In genomic region chr2:196403471-196403870, GRCh38 we compare ENCODE assay signal across 15 cellular contexts.
DNase-seq lines count a peak whose midpoint lies in the region; ATAC-seq and TF ChIP-seq lines count a peak whose summit lies in the region.
"Had no signal": no experiment of that assay in that cellular context is flagged by ENCODE, and none has a peak within 500 bp of the region (broad histone marks: within the 10 kb centered on the region; RNA-seq: fewer than 3 reads in every experiment).

No MANE protein-coding gene starts in this region.

- no peaks in the 10 kb centered on the region for H3K27me3 ChIP-seq in heart right ventricle
- no peaks in the 10 kb centered on the region for H3K27me3 ChIP-seq in tibial artery
- H3K27me3 ChIP-seq: pancreas, upper lobe of left lung had no signal

- 30 to 47% methylated on average over 1 of the region's 1 CpG for WGBS in heart right ventricle, 2 donors

- intact Hi-C loops in heart right ventricle (cut with DNase I): loop anchor here in 1 of 10 donors (5.0 kb wide), 2 partner anchors 36 to 44 kb away; no protein-coding TSS in a partner anchor
- intact Hi-C loops in left cardiac atrium (cut with DNase I): no loop called here
- intact Hi-C loops in tibial artery (cut with DNase I; ENCODE audit: low total_unique reads): no loop called here

- peak in 2 of 8 donors; percentile 28 to 29 for ATAC-seq in heart right ventricle
- no peak for ATAC-seq in left cardiac atrium
- ATAC-seq in GM18519 (IDR thresholded peaks at IDR 0.05; ENCODE audit: low FRiP score, unreplicated experiment): no peak
- no peak for ATAC-seq in activated CD4-positive, CD25-positive, alpha-beta regulatory T cell treated with anti-CD3 and anti-CD28 coated beads, Interleukin-2, amount 50 U/mL, for 24 hours
- ATAC-seq: pancreas had no signal

- H3K4me1 ChIP-seq in heart right ventricle: peaks cover 7 to 65% (median 45%) of the 10 kb centered on the region in 9 donors
- peaks cover 0 to 13% (median 4%) of the 10 kb centered on the region in 4 donors for H3K4me1 ChIP-seq in tibial artery

- H3K4me3 ChIP-seq in heart right ventricle (no peak overlapping the region), fibroblast of the aortic adventitia (ENCODE audit: low read depth, low read length) (no peak overlapping the region), tibial artery (no peak overlapping the region)
- H3K4me3 ChIP-seq: pancreas, upper lobe of left lung had no signal

- H3K9me3 ChIP-seq in heart right ventricle (no peaks in the 10 kb centered on the region), tibial artery (no peaks in the 10 kb centered on the region)
- H3K9me3 ChIP-seq: pancreas, upper lobe of left lung had no signal

- TF ChIP-seq CTCF in heart right ventricle (IDR thresholded peaks at IDR 0.05): no peak
- no peak for TF ChIP-seq CTCF in fibroblast of the aortic adventitia (IDR thresholded peaks at IDR 0.05; ENCODE audit: insufficient read depth, low read length)
- TF ChIP-seq CTCF in tibial artery (IDR thresholded peaks at IDR 0.05): no peak

- H3K36me3 ChIP-seq in heart right ventricle (no peaks in the 10 kb centered on the region), tibial artery (no peaks in the 10 kb centered on the region)
- H3K36me3 ChIP-seq: pancreas, upper lobe of left lung had no signal

- H3K27ac ChIP-seq in heart right ventricle: peak overlapping the region in 7 of 10 donors; percentile 2 to 61 (median 35)
- no peak overlapping the region for H3K27ac ChIP-seq in tibial artery
- H3K27ac ChIP-seq: pancreas had no signal

- DNase-seq in heart right ventricle (no peak), left cardiac atrium (no peak), amniotic epithelial cell (ENCODE audit: low read depth) (peak; percentile 33), fibroblast of the aortic adventitia (ENCODE audit: low read depth) (peak; percentile 71), smooth muscle cell of the brain vasculature (ENCODE audit: low read depth, low spot score) (peak; percentile 57), tibial artery (no peak)
- DNase-seq: ACHN; activated B cell treated with CpG ODN at 0.5 μM for 24 hours; activated T-cell treated with anti-CD3 and anti-CD28 coated beads for 4 hours; NCI-H1930; NK-92 treated with Interleukin-12 subunit alpha and Interleukin-12 subunit beta, amount 100 ng/mL, for 24 hours; pancreas; upper lobe of left lung had no signal

Comparison
In these comparisons a context has a peak if more than half of its experiments do, and no peak if none do; other contexts are left out.
1. DNase-seq: peak in amniotic epithelial cell (single experiment), fibroblast of the aortic adventitia (single experiment) and smooth muscle cell of the brain vasculature (single experiment); none in heart right ventricle (0 of 2), left cardiac atrium (single experiment) and tibial artery (0 of 2).
2. H3K27ac ChIP-seq: peak in heart right ventricle (7 of 10); none in tibial artery (0 of 2).